Comparison of ENCODE assay signal across 7 cellular contexts in the genomic region with DNA sequence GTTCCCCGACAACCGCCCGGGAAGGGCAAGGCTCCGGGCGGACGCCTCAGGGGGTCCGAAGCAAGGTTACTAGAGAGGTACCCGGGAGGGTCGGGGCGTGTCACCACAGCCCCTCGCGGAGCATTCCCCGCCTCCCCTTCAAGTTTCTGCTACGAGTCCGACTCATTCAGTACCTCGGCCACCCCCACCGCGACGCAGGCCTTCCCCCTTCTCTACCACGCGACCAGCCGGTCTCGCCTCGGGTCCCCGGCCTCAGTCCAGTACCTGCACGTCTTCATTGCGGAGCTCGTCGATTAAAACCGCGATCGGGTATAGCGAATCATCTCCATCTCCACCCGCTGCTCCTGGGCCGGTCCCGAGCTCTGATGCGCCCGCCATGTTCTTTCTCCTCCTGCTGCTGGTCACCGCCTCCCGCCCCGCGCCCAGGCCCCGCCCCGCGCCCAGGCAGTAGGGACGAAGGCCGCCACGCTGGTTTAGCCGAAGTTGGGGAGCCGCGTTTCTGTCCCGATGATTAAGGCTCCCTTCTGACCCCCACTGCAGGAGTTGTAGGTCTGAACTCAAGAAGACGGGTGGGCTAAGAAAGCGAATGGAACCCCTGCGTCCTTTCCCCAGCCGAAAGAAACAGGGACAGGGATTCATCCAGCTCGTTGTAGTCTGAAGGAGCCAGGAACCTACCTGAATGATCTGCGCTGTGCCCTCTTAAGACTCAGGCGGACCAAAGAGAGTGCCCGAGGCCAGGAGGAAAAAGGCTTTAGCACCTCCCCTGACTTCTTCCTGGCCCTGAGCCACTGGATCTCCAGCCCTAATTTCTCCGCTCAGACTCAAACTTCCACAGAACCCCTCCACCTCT.
A peak's percentile ranks its signal among the peaks of the same experiment; 100 is the strongest.
DNase-seq lines count a peak whose midpoint lies in the region; ATAC-seq and TF ChIP-seq lines count a peak whose summit lies in the region.

A gene (minus strand): TSS at position 406 of the 850 bp plus-strand sequence. CDS start 28 bp downstream, at position 378.

- DNase-seq in NCI-H1930 (lab: John Stamatoyannopoulos, UW) (peak; percentile 24 to 45), T1000 (lab: John Stamatoyannopoulos, UW) (peak; percentile 62), astrocyte of the hippocampus (ENCODE audit: low read depth, low spot score) (peak; percentile 88), hippocampal formation (lab: John Stamatoyannopoulos, UW) (peak; percentile 88), retinal pigment epithelial cell (ENCODE audit: low read depth) (no peak)

- ATAC-seq in GM18502 (IDR thresholded peaks at IDR 0.05; ENCODE audit: poor library complexity, unreplicated experiment) (peak; percentile 87), HG02884 (IDR thresholded peaks at IDR 0.05; ENCODE audit: unreplicated experiment) (peak; percentile 77)

- TF ChIP-seq CTCF in retinal pigment epithelial cell (conservative IDR thresholded peaks at IDR 0.05; ENCODE audit: low read depth, low read length) = no peak

- H3K4me3 ChIP-seq in retinal pigment epithelial cell (ENCODE audit: low read length) = peak within 1 kb of the TSS; percentile 94
